ENCODE assay signal across 21 cellular contexts in genomic region chr20:10209091-10209490, GRCh38. TPM values are rescaled to one million over a fixed set of nuclear protein-coding genes. Genes with fewer than 3 reads are reported as not detected.
A peak's percentile ranks its signal among the peaks of the same experiment; 100 is the strongest.
DNase-seq lines count a peak whose midpoint lies in the region; TF ChIP-seq lines count a peak whose summit lies in the region.
"Had no signal": no experiment of that assay in that cellular context is flagged by ENCODE, and none has a peak within 500 bp of the region (broad histone marks: within the 10 kb centered on the region; RNA-seq: fewer than 3 reads in every experiment).

No MANE protein-coding gene starts in this region.

- H4K20me1 ChIP-seq in fibroblast of lung (ENCODE audit: control insufficient read depth, extremely low read depth, insufficient read depth, low read length) (no peaks in the 10 kb centered on the region), osteoblast (ENCODE audit: insufficient read depth, low read length) (no peaks in the 10 kb centered on the region)

- peak; percentile 14 for DNase-seq in ELR (ENCODE audit: low read depth)
- DNase-seq in RPMI7951 (ENCODE audit: low read depth): peak; percentile 82
- peak; percentile 55 to 64 for DNase-seq in fibroblast of lung (ENCODE audit: low read depth in 2 of 2)
- DNase-seq in dorsolateral prefrontal cortex: no peak
- no peak for DNase-seq in osteoblast (ENCODE audit: insufficient read length, low spot score, missing footprints)
- DNase-seq in posterior vena cava (ENCODE audit: low spot score): no peak
- no peak for DNase-seq in A172 (ENCODE audit: low spot score)
- DNase-seq: ACHN, H7, KG1, MV-4-11, NCI-H1105 treated with DMSO at 0.1 percent for 48 hours, NCI-H2029 treated with DMSO at 0.1 percent for 48 hours, NCI-H524 treated with DMSO at 0.1 percent for 48 hours, NCI-H82, Peyer's patch, SJCRH30 had no signal

- H3K4me1 ChIP-seq in fibroblast of lung (ENCODE audit: control insufficient read depth, extremely low read depth, insufficient read depth, low read length) (no peaks in the 10 kb centered on the region), osteoblast (ENCODE audit: insufficient read depth, low read length) (no peaks in the 10 kb centered on the region)
- H3K4me1 ChIP-seq: Peyer's patch, SJCRH30 had no signal

- no peak overlapping the region for H3K4me2 ChIP-seq in fibroblast of lung (ENCODE audit: extremely low read depth, insufficient read depth, low read length)
- H3K4me2 ChIP-seq in osteoblast (ENCODE audit: insufficient read depth, low read length): no peak overlapping the region

- H2AFZ ChIP-seq in fibroblast of lung (ENCODE audit: low read length) (no peak overlapping the region), osteoblast (ENCODE audit: low read length) (no peak overlapping the region)

- no peaks in the 10 kb centered on the region for H3K36me3 ChIP-seq in fibroblast of lung (ENCODE audit: control insufficient read depth, insufficient read depth, low read length)
- H3K36me3 ChIP-seq in osteoblast (ENCODE audit: insufficient read depth, low read length): no peaks in the 10 kb centered on the region
- H3K36me3 ChIP-seq: Peyer's patch, SJCRH30 had no signal

- H3K9me3 ChIP-seq in fibroblast of lung (ENCODE audit: control insufficient read depth, insufficient read depth, low read depth, low read length): no peaks in the 10 kb centered on the region
- H3K9me3 ChIP-seq in osteoblast (ENCODE audit: low read depth, low read length): no peaks in the 10 kb centered on the region
- H3K9me3 ChIP-seq: Peyer's patch, SJCRH30 had no signal

- intact Hi-C loops in dorsolateral prefrontal cortex (cut with DNase I): no loop called here
- intact Hi-C loops in posterior vena cava (cut with DNase I): no loop called here

- H3K4me3 ChIP-seq in fibroblast of lung (replicated peaks in 1 of 4; ENCODE audit: control extremely low read depth in 1 of 4, insufficient read depth in 1 of 4, low read depth in 3 of 4, low read length in 4 of 4) (no peak overlapping the region), dorsolateral prefrontal cortex (no peak overlapping the region), osteoblast (ENCODE audit: insufficient read depth, low read length) (no peak overlapping the region)
- H3K4me3 ChIP-seq: Peyer's patch, SJCRH30 had no signal

- no peak overlapping the region for H3K9ac ChIP-seq in fibroblast of lung (ENCODE audit: insufficient read depth, low read length)

- TF ChIP-seq CTCF in fibroblast of lung (conservative IDR thresholded peaks at IDR 0.05 in 1 of 2, IDR thresholded peaks at IDR 0.05 in 1 of 2; ENCODE audit: low read depth in 1 of 2, low read length in 2 of 2): no peak
- no peak for TF ChIP-seq CTCF in dorsolateral prefrontal cortex (IDR thresholded peaks at IDR 0.05 in 54 of 56, conservative IDR thresholded peaks at IDR 0.05 in 2 of 56; ENCODE audit: low read depth in 1 of 56, partially characterized antibody in 56 of 56)
- TF ChIP-seq CTCF in osteoblast (IDR thresholded peaks at IDR 0.05; ENCODE audit: extremely low read depth, low read depth, low read length): no peak

- H3K27me3 ChIP-seq in fibroblast of lung (ENCODE audit: control insufficient read depth, insufficient read depth, low read length) (peaks cover under 1% of the 10 kb centered on the region), dorsolateral prefrontal cortex (no peaks in the 10 kb centered on the region), osteoblast (ENCODE audit: insufficient read depth, low read length) (peaks cover 8% of the 10 kb centered on the region)
- H3K27me3 ChIP-seq: Peyer's patch, SJCRH30 had no signal

- H3K27ac ChIP-seq in fibroblast of lung (ENCODE audit: insufficient read depth, low read length) (no peak overlapping the region), dorsolateral prefrontal cortex (no peak overlapping the region), osteoblast (ENCODE audit: low read depth, low read length) (no peak overlapping the region)
- H3K27ac ChIP-seq: HL-60, Peyer's patch, SJCRH30 had no signal

- H3K79me2 ChIP-seq in fibroblast of lung (ENCODE audit: control insufficient read depth, insufficient read depth, low read length): no peaks in the 10 kb centered on the region
- H3K79me2 ChIP-seq in osteoblast (ENCODE audit: insufficient read depth, low read length): no peaks in the 10 kb centered on the region

RNA-seq across cellular contexts. Expression of gene SNAP25, which starts 9.5 kb away (rescaled TPM):
- total RNA-seq in RPMI7951 (2014; rRNA removed; shearing (Covaris generic)): 31.3 and 42.7 TPM in 2 replicates
- total RNA-seq in fibroblast of lung (1.5 and 4.5 TPM in 2 replicates), dorsolateral prefrontal cortex (1,000 to 10,000 TPM in 110 of 120 experiments, 100 to 1,000 TPM in 10; 320 to 2,887 (median 2,033) TPM), osteoblast (1.8 TPM in 2 replicates), posterior vena cava (under 1 TPM; 0.37 to 0.62 TPM)
- polyA plus RNA-seq in fibroblast of lung: 7.2 and 8.2 TPM in 2 replicates
- 3.3 and 3.9 TPM in 2 replicates for polyA plus RNA-seq in fibroblast of lung (2012)
- polyA minus RNA-seq in fibroblast of lung (ENCODE audit: low replicate concordance): 0.19 and 3.6 TPM in 2 replicates
- total RNA-seq in A172 (2014; rRNA removed; shearing (Covaris generic)): 0.12 TPM in 1 of 2 replicates, not detected in the other
- total RNA-seq: HepG2, HT-29, SJCRH30 had no signal
- polyA plus RNA-seq: CD14-positive monocyte, HepG2 had no signal

Comparison
In these comparisons a context has a peak if more than half of its experiments do, and no peak if none do; other contexts are left out.
1. DNase-seq: peak in ELR (single experiment), RPMI7951 (single experiment) and fibroblast of lung (2 of 2); none in dorsolateral prefrontal cortex (0 of 10), osteoblast (single experiment), posterior vena cava (single experiment) and A172 (single experiment).